In genomic region chr14:29273513-29273912, GRCh38 we compare ENCODE assay signal across 20 cellular contexts.
DNase-seq lines count a peak whose midpoint lies in the region; ATAC-seq, FAIRE-seq and TF ChIP-seq lines count a peak whose summit lies in the region.
"Had no signal": no experiment of that assay in that cellular context is flagged by ENCODE, and none has a peak within 500 bp of the region (broad histone marks: within the 10 kb centered on the region; RNA-seq: fewer than 3 reads in every experiment).

No MANE protein-coding gene starts in this region.

- intact Hi-C loops in HepG2 (cut with micrococcal nuclease; ENCODE audit: unreplicated experiment) (no loop called here), right lobe of liver (cut with DNase I) (no loop called here), right cardiac atrium (cut with DNase I) (no loop called here)
- intact Hi-C loops in activated CD4-positive, alpha-beta T cell treated with anti-CD3 and anti-CD28 coated beads for 36 hours (cut with DNase I, micrococcal nuclease) = no loop called here

- H3K18ac ChIP-seq in mesendoderm (ENCODE audit: low read length) = no peak overlapping the region

- H4K8ac ChIP-seq in mesendoderm (ENCODE audit: low read depth, low read length) = no peak overlapping the region

- no peak overlapping the region for H4K5ac ChIP-seq in mesendoderm (ENCODE audit: low read length)

- TF ChIP-seq CTCF in HepG2 (CRISPR knock-in tag; IDR thresholded peaks at IDR 0.05) (no peak), right lobe of liver (IDR thresholded peaks at IDR 0.05) (no peak), cardiac fibroblast (IDR thresholded peaks at IDR 0.05; ENCODE audit: low read depth, low read length) (peak; percentile 17)

- H3K56ac ChIP-seq in mesendoderm (ENCODE audit: low read length) = no peak overlapping the region

- TF ChIP-seq RAD21 in HepG2 (CRISPR knock-in tag; IDR thresholded peaks at IDR 0.05) = no peak

- H3K79me1 ChIP-seq in mesendoderm (ENCODE audit: low read length) = no peaks in the 10 kb centered on the region

- H3K36me3 ChIP-seq in HepG2 (replicated peaks in 1 of 2; ENCODE audit: control insufficient read depth in 1 of 2, insufficient read depth in 2 of 2, low read length in 2 of 2) = no peaks in the 10 kb centered on the region
- no peaks in the 10 kb centered on the region for H3K36me3 ChIP-seq in right lobe of liver
- H3K36me3 ChIP-seq in mesendoderm (ENCODE audit: control insufficient read depth, insufficient read depth, low read length) = no peaks in the 10 kb centered on the region
- H3K36me3 ChIP-seq: HAP-1 had no signal

- BruUV-seq in HepG2 (replicated peaks; lab: Mats Ljungman, UMichigan) = no TSS peak

- H2AFZ ChIP-seq in HepG2 (ENCODE audit: low read length) = no peak overlapping the region

- H2BK120ac ChIP-seq in mesendoderm (ENCODE audit: low read depth, low read length) = no peak overlapping the region

- H3K36me3 Mint-ChIP-seq in activated CD4-positive, alpha-beta T cell treated with anti-CD3 and anti-CD28 coated beads for 36 hours (ENCODE audit: low read depth) = no peaks in the 10 kb centered on the region

- CTCF ChIA-PET in HepG2 (lab: Yijun Ruan, JAX; ENCODE audit: low intra/inter-chr PET ratio, low total read pairs) = no interaction called here
- CTCF ChIA-PET in activated CD4-positive, alpha-beta T cell treated with anti-CD3 and anti-CD28 coated beads for 36 hours (lab: Charles Lee) = no interaction called here

- peaks cover 2% of the 10 kb centered on the region for H3K9me3 Mint-ChIP-seq in activated CD4-positive, alpha-beta T cell treated with anti-CD3 and anti-CD28 coated beads for 36 hours (ENCODE audit: low read depth)

- H3K4me2 ChIP-seq in HepG2 (ENCODE audit: low read depth, low read length) (no peak overlapping the region), mesendoderm (ENCODE audit: low read length) (no peak overlapping the region)

- no peak for TF ChIP-seq POLR2A in HepG2 (IDR thresholded peaks at IDR 0.05; ENCODE audit: insufficient read depth in 1 of 2, low read depth in 2 of 2, low read length in 2 of 2)
- TF ChIP-seq POLR2A in right lobe of liver (IDR thresholded peaks at IDR 0.05) = no peak

- no peak overlapping the region for H3K27ac ChIP-seq in HepG2 (ENCODE audit: extremely low read length, insufficient read depth, low read length)
- no peak overlapping the region for H3K27ac ChIP-seq in right lobe of liver
- no peak overlapping the region for H3K27ac ChIP-seq in mesendoderm (ENCODE audit: low read depth, low read length)
- H3K27ac ChIP-seq in right cardiac atrium (ENCODE audit: low read length) = no peak overlapping the region
- H3K27ac ChIP-seq: C4-2B had no signal

- FAIRE-seq in HepG2 (lab: Jason Lieb, UNC) = no peak
- FAIRE-seq: A204.1 had no signal

- in situ Hi-C loops in HepG2 (cut with HindIII; ENCODE audit: extremely low pct_ligation_motif_present, low pct_unique_long_range_greater_than_20kb) = no loop called here

- no peak overlapping the region for H3K4ac ChIP-seq in mesendoderm (ENCODE audit: low read depth, low read length)

- no peak for TF ChIP-seq EP300 in HepG2 (IDR thresholded peaks at IDR 0.05; ENCODE audit: low read depth in 2 of 2, low read length in 2 of 2)
- no peak for TF ChIP-seq EP300 in HepG2 (CRISPR knock-in tag; IDR thresholded peaks at IDR 0.05; ENCODE audit: borderline replicate concordance)

- WGBS in HepG2 (ENCODE audit: low lambda C conversion rate) = 2% methylated on average over 1 of the region's 1 CpG
- 50% methylated on average over 1 of the region's 1 CpG for whole genome bisulfite sequencing in right lobe of liver (ENCODE audit: insufficient coverage, low coverage, low lambda C conversion rate, missing lambda C conversion rate)
- WGBS in mesendoderm (ENCODE audit: extremely low coverage, insufficient coverage, low lambda C conversion rate) = no CpG with 5 or more reads among the region's 1 CpG
- 80% methylated on average over 1 of the region's 1 CpG for WGBS in right cardiac atrium

- H2BK15ac ChIP-seq in mesendoderm (replicated peaks; ENCODE audit: low read depth) = no peak overlapping the region

- DNase-seq in HepG2 (ENCODE audit: low spot score) = no peak
- DNase-seq in right lobe of liver = no peak
- DNase-seq in cardiac fibroblast (ENCODE audit: low read depth in 2 of 2) = no peak
- DNase-seq in mesendoderm = peak; percentile 9
- DNase-seq in right cardiac atrium = no peak
- DNase-seq in superior temporal gyrus (ENCODE audit: extremely low spot score) = no peak
- DNase-seq in amygdala (lab: John Stamatoyannopoulos, UW) = no peak
- no peak for DNase-seq in activated CD4-positive, alpha-beta T cell treated with anti-CD3 and anti-CD28 coated beads for 36 hours
- DNase-seq: COR-L47, DMS153, EL, NCI-H1417, NCI-H2029 treated with DMSO at 0.1 percent for 48 hours, NCI-H226, NCI-H774, SIG-M5 had no signal

- H4K20me1 ChIP-seq in HepG2 (ENCODE audit: insufficient read depth, low read length) = no peaks in the 10 kb centered on the region

- no peaks in the 10 kb centered on the region for H3K27me3 Mint-ChIP-seq in activated CD4-positive, alpha-beta T cell treated with anti-CD3 and anti-CD28 coated beads for 36 hours

- H3K4me3 Mint-ChIP-seq in activated CD4-positive, alpha-beta T cell treated with anti-CD3 and anti-CD28 coated beads for 36 hours = no peak overlapping the region

- no peak overlapping the region for H2AK5ac ChIP-seq in mesendoderm (ENCODE audit: low read length)

- no peak overlapping the region for H3K27ac Mint-ChIP-seq in activated CD4-positive, alpha-beta T cell treated with anti-CD3 and anti-CD28 coated beads for 36 hours

- H3K9me3 ChIP-seq in HepG2 (ENCODE audit: low read length) (peaks cover 84% of the 10 kb centered on the region), right lobe of liver (no peaks in the 10 kb centered on the region), right cardiac atrium (ENCODE audit: control insufficient read depth, low read length) (no peaks in the 10 kb centered on the region)
- H3K9me3 ChIP-seq: HAP-1 had no signal

- H2BK5ac ChIP-seq in mesendoderm (ENCODE audit: low read length) = no peak overlapping the region

- no peaks in the 10 kb centered on the region for H3K4me1 Mint-ChIP-seq in activated CD4-positive, alpha-beta T cell treated with anti-CD3 and anti-CD28 coated beads for 36 hours

- no peaks in the 10 kb centered on the region for H3K79me2 ChIP-seq in HepG2 (ENCODE audit: insufficient read depth, low read length)
- no peaks in the 10 kb centered on the region for H3K79me2 ChIP-seq in mesendoderm (ENCODE audit: control insufficient read depth, insufficient read depth, low read length)

- H3K4me3 ChIP-seq in HepG2 (replicated peaks in 1 of 3; ENCODE audit: insufficient read depth in 1 of 3, low read depth in 2 of 3, low read length in 3 of 3) (no peak overlapping the region), right lobe of liver (no peak overlapping the region), cardiac fibroblast (replicated peaks in 1 of 2; ENCODE audit: low read depth in 2 of 2, low read length in 2 of 2) (no peak overlapping the region), mesendoderm (ENCODE audit: low read length) (no peak overlapping the region), right cardiac atrium (ENCODE audit: low read length) (no peak overlapping the region)
- H3K4me3 ChIP-seq: HAP-1 had no signal

- POLR2A ChIA-PET in HepG2 (lab: Yijun Ruan, JAX) = no interaction called here
- POLR2A ChIA-PET in activated CD4-positive, alpha-beta T cell treated with anti-CD3 and anti-CD28 coated beads for 36 hours (lab: Charles Lee) = no interaction called here

- H3K4me1 ChIP-seq in HepG2 (ENCODE audit: insufficient read depth, low read length) (no peaks in the 10 kb centered on the region), right lobe of liver (no peaks in the 10 kb centered on the region), mesendoderm (ENCODE audit: control insufficient read depth, low read depth, low read length) (no peaks in the 10 kb centered on the region), right cardiac atrium (ENCODE audit: control insufficient read depth, insufficient read depth, low read length) (no peaks in the 10 kb centered on the region)
- H3K4me1 ChIP-seq: HAP-1 had no signal

- ATAC-seq in HepG2 (no peak), right lobe of liver (no peak), right cardiac atrium (no peak)
- no peak for ATAC-seq in activated CD4-positive, alpha-beta T cell treated with anti-CD3 and anti-CD28 coated beads for 36 hours
- ATAC-seq: Panc1 had no signal

- H3K23ac ChIP-seq in mesendoderm (ENCODE audit: low read length) = no peak overlapping the region

- H3K27me3 ChIP-seq in HepG2 (ENCODE audit: control insufficient read depth in 1 of 2, insufficient read depth in 2 of 2, low read length in 2 of 2) (no peaks in the 10 kb centered on the region), right lobe of liver (no peaks in the 10 kb centered on the region), mesendoderm (ENCODE audit: insufficient read depth, low read length, poor library complexity) (no peaks in the 10 kb centered on the region), right cardiac atrium (ENCODE audit: control insufficient read depth, insufficient read depth) (no peaks in the 10 kb centered on the region)

- no peak overlapping the region for H3K9ac ChIP-seq in HepG2 (ENCODE audit: insufficient read depth, low read depth, low read length)
- H3K9ac ChIP-seq in mesendoderm (ENCODE audit: low read length) = no peak overlapping the region

TF ChIP-seq in HepG2, 621 proteins besides CTCF, POLR2A, EP300 and RAD21 (continues in another document):
- TF ChIP-seq FUBP1 (CRISPR knock-in tag; IDR thresholded peaks at IDR 0.05; ENCODE audit: borderline replicate concordance) (no peak), ERF (CRISPR knock-in tag; IDR thresholded peaks at IDR 0.05) (no peak), ATF7 (IDR thresholded peaks at IDR 0.05) (peak; percentile 64), ATF7 (CRISPR knock-in tag; IDR thresholded peaks at IDR 0.05) (no peak)
